In genomic region chr7:47600199-47601118, GRCh38 we compare ENCODE assay signal across 10 cellular contexts. TPM values are rescaled to one million over a fixed set of nuclear protein-coding genes. Genes with fewer than 3 reads are reported as not detected.
A peak's percentile ranks its signal among the peaks of the same experiment; 100 is the strongest.
DNase-seq lines count a peak whose midpoint lies in the region; ATAC-seq, FAIRE-seq and TF ChIP-seq lines count a peak whose summit lies in the region.
"Had no signal": no experiment of that assay in that cellular context is flagged by ENCODE, and none has a peak within 500 bp of the region (broad histone marks: within the 10 kb centered on the region; RNA-seq: fewer than 3 reads in every experiment).

No MANE protein-coding gene starts in this region.

- no peaks in the 10 kb centered on the region for H3K27me3 ChIP-seq in bronchial epithelial cell (ENCODE audit: control insufficient read depth, insufficient read depth, low read length)
- H3K27me3 ChIP-seq in testis: no peaks in the 10 kb centered on the region
- no peaks in the 10 kb centered on the region for H3K27me3 ChIP-seq in transverse colon
- H3K27me3 ChIP-seq: ovary had no signal

- in situ Hi-C loops in transverse colon (cut with MboI; ENCODE audit: low pct_ligation_motif_present in 1 of 4, low pct_unique_long_range_greater_than_20kb in 1 of 4, low sequenced_read_pairs in 3 of 4): loop anchor here in 1 of 4 donors (25.0 kb wide), 1 partner anchor 212 kb away; no protein-coding TSS in a partner anchor

- intact Hi-C loops in testis (cut with DNase I; ENCODE audit: low total_unique reads) (no loop called here), transverse colon (cut with DNase I; ENCODE audit: low total_unique reads) (no loop called here)

- TF ChIP-seq POLR2A in testis (IDR thresholded peaks at IDR 0.05) (no peak), transverse colon (IDR thresholded peaks at IDR 0.05) (no peak)

- 70 to 71% methylated on average over 15 of the region's 15 CpGs for WGBS in testis, 2 donors
- WGBS in transverse colon (ENCODE audit: low coverage in 1 of 2), 2 donors: 63 to 80% methylated on average over 5 to 15 of the region's 15 CpGs

- H3K4me1 ChIP-seq in testis (peaks cover 10% of the 10 kb centered on the region), transverse colon (peaks cover 9 to 34% (median 20%) of the 10 kb centered on the region in 4 donors)

- DNase-seq in HT-29 (ENCODE audit: low spot score) (peak; percentile 50), bronchial epithelial cell (ENCODE audit: low read depth) (peak; percentile 85), retinal pigment epithelial cell (ENCODE audit: low read depth) (peak; percentile 65), NCI-H2227 treated with DMSO at 0.1 percent for 48 hours (lab: John Stamatoyannopoulos, UW) (no peak), testis (no peak), transverse colon (no peak), epidermal melanocyte (ENCODE audit: insufficient read length, low spot score) (no peak)
- DNase-seq: activated naive CD8-positive, alpha-beta T cell treated with anti-CD3 and anti-CD28 coated beads, Interleukin-2, amount 10 ng/mL, durations not matched to agents 7 days and 5 days had no signal

- H3K4me3 ChIP-seq in bronchial epithelial cell (ENCODE audit: low read depth, low read length) (no peak overlapping the region), retinal pigment epithelial cell (ENCODE audit: low read length) (peak overlapping the region; percentile 4), testis (no peak overlapping the region), transverse colon (no peak overlapping the region)
- H3K4me3 ChIP-seq: ovary had no signal

- TF ChIP-seq EP300 in transverse colon (IDR thresholded peaks at IDR 0.05; ENCODE audit: low read depth): no peak

- H3K27ac ChIP-seq in testis (no peak overlapping the region), transverse colon (peak overlapping the region in 1 of 4 donors; percentile 17)

- no peaks in the 10 kb centered on the region for H3K9me3 ChIP-seq in testis
- peaks cover 11 to 14% of the 10 kb centered on the region in 2 donors for H3K9me3 ChIP-seq in transverse colon

- no peak for TF ChIP-seq CTCF in bronchial epithelial cell (IDR thresholded peaks at IDR 0.05; ENCODE audit: insufficient read depth, low read length, severe bottlenecking)
- no peak for TF ChIP-seq CTCF in retinal pigment epithelial cell (conservative IDR thresholded peaks at IDR 0.05; ENCODE audit: low read depth, low read length)
- TF ChIP-seq CTCF in testis (IDR thresholded peaks at IDR 0.05): no peak
- no peak for TF ChIP-seq CTCF in transverse colon (IDR thresholded peaks at IDR 0.05)

- FAIRE-seq in bronchial epithelial cell (lab: Jason Lieb, UNC): peak; percentile 13

- ATAC-seq in GM19372 (IDR thresholded peaks at IDR 0.05; ENCODE audit: low read depth, unreplicated experiment): peak; percentile 56

- no peaks in the 10 kb centered on the region for H3K36me3 ChIP-seq in bronchial epithelial cell (ENCODE audit: control insufficient read depth, insufficient read depth, low read length)
- H3K36me3 ChIP-seq in testis (ENCODE audit: low read depth, missing control alignments): no peaks in the 10 kb centered on the region
- H3K36me3 ChIP-seq in transverse colon: no peaks in the 10 kb centered on the region
- H3K36me3 ChIP-seq: ovary had no signal

RNA-seq across cellular contexts. Expression of gene TNS3, which starts 18.5 kb away (rescaled TPM):
- 32.2 and 45.2 TPM in 2 replicates for total RNA-seq in HT-29 (2014; rRNA removed; shearing (Covaris generic))
- total RNA-seq in bronchial epithelial cell (1.8 and 2.6 TPM in 2 replicates), testis (10 to 100 TPM; 60.0 to 93.5 TPM), transverse colon (100 to 1,000 TPM in 1 of 4 donors, 10 to 100 TPM in 3; 58.5 to 104 (median 72.7) TPM)
- polyA plus RNA-seq in testis (ENCODE audit: insufficient read depth, low read depth, low replicate concordance): 28.5 TPM

Comparison
In these comparisons a context has a peak if more than half of its experiments do, and no peak if none do; other contexts are left out.
1. DNase-seq: peak in HT-29 (single experiment), bronchial epithelial cell (single experiment) and retinal pigment epithelial cell (single experiment); none in NCI-H2227 treated with DMSO at 0.1 percent for 48 hours (single experiment), testis (single experiment), transverse colon (single experiment) and epidermal melanocyte (single experiment).